16 cellular contexts compared by ENCODE assay signal in genomic region chr10:88244781-88245350, GRCh38.
A peak's percentile ranks its signal among the peaks of the same experiment; 100 is the strongest.
DNase-seq lines count a peak whose midpoint lies in the region; ATAC-seq, FAIRE-seq and TF ChIP-seq lines count a peak whose summit lies in the region.
"Had no signal": no experiment of that assay in that cellular context is flagged by ENCODE, and none has a peak within 500 bp of the region (broad histone marks: within the 10 kb centered on the region; RNA-seq: fewer than 3 reads in every experiment).

No MANE protein-coding gene starts in this region.

- H3K4me3 Mint-ChIP-seq in brain, result peak overlapping the region in 4 of 5 experiments; percentile 4 to 72 (median 40)
- H3K4me3 Mint-ChIP-seq in activated T-helper 1 cell treated with anti-CD3 and anti-CD28 coated beads, Interleukin-12 subunit alpha, Interleukin-12 subunit beta, Interleukin-2, Interleukin-4 antibody, amounts not matched to agents 30 ng/mL and 10 ng/mL and 1 ng/mL, durations not matched to agents 14 hours and 24 hours and 36 hours, result no peak overlapping the region

- TF ChIP-seq CTCF in brain (conservative IDR thresholded peaks at IDR 0.05), result no peak
- no peak for TF ChIP-seq CTCF in gastrocnemius medialis (IDR thresholded peaks at IDR 0.05 in 4 of 5, conservative IDR thresholded peaks at IDR 0.05 in 1 of 5)

- H3K4me1 Mint-ChIP-seq in brain, result peaks cover 40% of the 10 kb centered on the region
- H3K4me1 Mint-ChIP-seq in activated T-helper 1 cell treated with anti-CD3 and anti-CD28 coated beads, Interleukin-12 subunit alpha, Interleukin-12 subunit beta, Interleukin-2, Interleukin-4 antibody, amounts not matched to agents 30 ng/mL and 10 ng/mL and 1 ng/mL, durations not matched to agents 14 hours and 24 hours and 36 hours (ENCODE audit: low read depth), result peaks cover 27% of the 10 kb centered on the region

- no peaks in the 10 kb centered on the region for H3K36me3 Mint-ChIP-seq in brain
- H3K36me3 Mint-ChIP-seq in activated T-helper 1 cell treated with anti-CD3 and anti-CD28 coated beads, Interleukin-12 subunit alpha, Interleukin-12 subunit beta, Interleukin-2, Interleukin-4 antibody, amounts not matched to agents 30 ng/mL and 10 ng/mL and 1 ng/mL, durations not matched to agents 14 hours and 24 hours and 36 hours (ENCODE audit: low read depth), result peaks cover 7% of the 10 kb centered on the region
- H3K36me3 Mint-ChIP-seq: CD4-positive, CD25-positive, alpha-beta regulatory T cell had no signal

- no peaks in the 10 kb centered on the region for H3K9me3 Mint-ChIP-seq in brain
- H3K9me3 Mint-ChIP-seq in activated T-helper 1 cell treated with anti-CD3 and anti-CD28 coated beads, Interleukin-12 subunit alpha, Interleukin-12 subunit beta, Interleukin-2, Interleukin-4 antibody, amounts not matched to agents 30 ng/mL and 10 ng/mL and 1 ng/mL, durations not matched to agents 14 hours and 24 hours and 36 hours, result no peaks in the 10 kb centered on the region
- H3K9me3 Mint-ChIP-seq: CD4-positive, CD25-positive, alpha-beta regulatory T cell had no signal

- H3K4me1 ChIP-seq in gastrocnemius medialis, result peaks cover 42 to 58% of the 10 kb centered on the region in 2 donors
- H3K4me1 ChIP-seq: SJSA1 had no signal

- intact Hi-C loops in gastrocnemius medialis (cut with DNase I; ENCODE audit: low total_unique reads), result loop anchor here (5.0 kb wide), 1 partner anchor 232 kb away; no protein-coding TSS in a partner anchor
- intact Hi-C loops in activated T-helper 1 cell treated with anti-CD3 and anti-CD28 coated beads, Interleukin-12 subunit alpha, Interleukin-12 subunit beta, Interleukin-2, Interleukin-4 antibody, amounts not matched to agents 30 ng/mL and 10 ng/mL and 1 ng/mL, durations not matched to agents 14 hours and 24 hours and 36 hours (cut with micrococcal nuclease), result no loop called here

- H3K4me3 ChIP-seq in gastrocnemius medialis, result peak overlapping the region in 1 of 4 donors; percentile 58
- H3K4me3 ChIP-seq: K562, SJSA1, tibial nerve had no signal

- DNase-seq in GM19239 (ENCODE audit: insufficient read length, low spot score), result no peak
- DNase-seq in M059J (ENCODE audit: low read depth), result peak; percentile 40
- DNase-seq in gastrocnemius medialis, result no peak
- DNase-seq in AG08395 (ENCODE audit: low spot score), result no peak
- no peak for DNase-seq in activated T-helper 1 cell treated with anti-CD3 and anti-CD28 coated beads, Interleukin-12 subunit alpha, Interleukin-12 subunit beta, Interleukin-2, Interleukin-4 antibody, amounts not matched to agents 30 ng/mL and 10 ng/mL and 1 ng/mL, durations not matched to agents 14 hours and 24 hours and 36 hours (ENCODE audit: low spot score)
- no peak for DNase-seq in NCI-H1092 (lab: John Stamatoyannopoulos, UW)
- DNase-seq: activated effector memory CD4-positive, alpha-beta T cell treated with anti-CD3 and anti-CD28 coated beads, Interleukin-2, amount 50 U/mL, for 16 hours; CD4-positive, CD25-positive, alpha-beta regulatory T cell; DMS79; HCEC 1CT; midbrain; NCI-H2029 had no signal

- no peaks in the 10 kb centered on the region for H3K27me3 ChIP-seq in gastrocnemius medialis
- H3K27me3 ChIP-seq: SJSA1, tibial nerve had no signal

- FAIRE-seq in GM19239 (lab: Jason Lieb, UNC), result peak; percentile 11
- FAIRE-seq: K562 had no signal

- peaks cover 9% of the 10 kb centered on the region for H3K27me3 Mint-ChIP-seq in brain
- H3K27me3 Mint-ChIP-seq in activated T-helper 1 cell treated with anti-CD3 and anti-CD28 coated beads, Interleukin-12 subunit alpha, Interleukin-12 subunit beta, Interleukin-2, Interleukin-4 antibody, amounts not matched to agents 30 ng/mL and 10 ng/mL and 1 ng/mL, durations not matched to agents 14 hours and 24 hours and 36 hours (ENCODE audit: insufficient read depth), result peaks cover 7% of the 10 kb centered on the region
- H3K27me3 Mint-ChIP-seq: CD4-positive, CD25-positive, alpha-beta regulatory T cell had no signal

- peak overlapping the region; percentile 83 to 87 (median 84) for H3K27ac ChIP-seq in gastrocnemius medialis
- H3K27ac ChIP-seq: SJSA1 had no signal

- no peak for ATAC-seq in gastrocnemius medialis
- ATAC-seq: K562 had no signal

- H3K9me3 ChIP-seq in gastrocnemius medialis, result no peaks in the 10 kb centered on the region
- H3K9me3 ChIP-seq: SJSA1, tibial nerve had no signal

- in situ Hi-C loops in gastrocnemius medialis (cut with MboI; ENCODE audit: low sequenced_read_pairs in 4 of 4), result no loop called here

- peak overlapping the region; percentile 26 to 85 (median 65) for H3K27ac Mint-ChIP-seq in brain
- H3K27ac Mint-ChIP-seq in activated T-helper 1 cell treated with anti-CD3 and anti-CD28 coated beads, Interleukin-12 subunit alpha, Interleukin-12 subunit beta, Interleukin-2, Interleukin-4 antibody, amounts not matched to agents 30 ng/mL and 10 ng/mL and 1 ng/mL, durations not matched to agents 14 hours and 24 hours and 36 hours, result no peak overlapping the region
- H3K27ac Mint-ChIP-seq: CD4-positive, CD25-positive, alpha-beta regulatory T cell had no signal

- TF ChIP-seq POLR2A in gastrocnemius medialis (IDR thresholded peaks at IDR 0.05), result no peak

- no peaks in the 10 kb centered on the region for H3K36me3 ChIP-seq in gastrocnemius medialis
- H3K36me3 ChIP-seq: SJSA1, tibial nerve had no signal
